9 cellular contexts compared by ENCODE assay signal in genomic region chr6:44270526-44271405, GRCh38. TPM values are rescaled to one million over a fixed set of nuclear protein-coding genes. Genes with fewer than 3 reads are reported as not detected.
DNase-seq lines count a peak whose midpoint lies in the region; ATAC-seq and TF ChIP-seq lines count a peak whose summit lies in the region.
"Had no signal": no experiment of that assay in that cellular context is flagged by ENCODE, and none has a peak within 500 bp of the region (broad histone marks: within the 10 kb centered on the region; RNA-seq: fewer than 3 reads in every experiment).

No MANE protein-coding gene starts in this region.

- TF ChIP-seq CTCF in progenitor cell of endocrine pancreas (IDR thresholded peaks at IDR 0.05; ENCODE audit: unreplicated experiment) (no peak), body of pancreas (IDR thresholded peaks at IDR 0.05) (no peak)

- WGBS in body of pancreas, 2 donors, result 3 to 4% methylated on average over 6 to 37 of the region's 90 CpGs

- intact Hi-C loops in dendritic cell treated with granulocyte-macrophage colony-stimulating factor and Interleukin-4, amounts not matched to agents 40 ng/mL and 50 ng/mL, for 4 days (cut with micrococcal nuclease), result no loop called here
- intact Hi-C loops in body of pancreas (cut with DNase I), result loop anchor here (5.0 kb wide), 1 partner anchor 67 kb away; no protein-coding TSS in a partner anchor

- no peak overlapping the region for H3K4me3 ChIP-seq in body of pancreas

- H3K4me1 ChIP-seq in body of pancreas, result peaks cover 5% of the 10 kb centered on the region

- H3K4me3 Mint-ChIP-seq in dendritic cell treated with granulocyte-macrophage colony-stimulating factor and Interleukin-4, amounts not matched to agents 40 ng/mL and 50 ng/mL, for 4 days, result peak overlapping the region; percentile 35
- peak overlapping the region; percentile 73 for H3K4me3 Mint-ChIP-seq in progenitor cell of endocrine pancreas (ENCODE audit: low read depth)

- peaks cover 0 to 13% of the 10 kb centered on the region in 2 donors for H3K27me3 ChIP-seq in body of pancreas

- peaks cover 26% of the 10 kb centered on the region for H3K4me1 Mint-ChIP-seq in dendritic cell treated with granulocyte-macrophage colony-stimulating factor and Interleukin-4, amounts not matched to agents 40 ng/mL and 50 ng/mL, for 4 days (ENCODE audit: low read depth)
- H3K4me1 Mint-ChIP-seq in progenitor cell of endocrine pancreas (ENCODE audit: low read depth), result peaks cover 2% of the 10 kb centered on the region

- H3K9me3 ChIP-seq in body of pancreas, result no peaks in the 10 kb centered on the region

- H3K9me3 Mint-ChIP-seq in dendritic cell treated with granulocyte-macrophage colony-stimulating factor and Interleukin-4, amounts not matched to agents 40 ng/mL and 50 ng/mL, for 4 days, result no peaks in the 10 kb centered on the region
- no peaks in the 10 kb centered on the region for H3K9me3 Mint-ChIP-seq in progenitor cell of endocrine pancreas (ENCODE audit: low read depth)

- no peaks in the 10 kb centered on the region for H3K36me3 ChIP-seq in body of pancreas (replicated peaks in 1 of 2; ENCODE audit: insufficient read depth in 1 of 2, low read depth in 2 of 2)

- TF ChIP-seq POLR2A in body of pancreas (IDR thresholded peaks at IDR 0.05), result no peak

- no peaks in the 10 kb centered on the region for H3K36me3 Mint-ChIP-seq in dendritic cell treated with granulocyte-macrophage colony-stimulating factor and Interleukin-4, amounts not matched to agents 40 ng/mL and 50 ng/mL, for 4 days (ENCODE audit: low read depth)
- peaks cover 5% of the 10 kb centered on the region for H3K36me3 Mint-ChIP-seq in progenitor cell of endocrine pancreas (ENCODE audit: insufficient read depth)

- H3K27ac Mint-ChIP-seq in dendritic cell treated with granulocyte-macrophage colony-stimulating factor and Interleukin-4, amounts not matched to agents 40 ng/mL and 50 ng/mL, for 4 days, result no peak overlapping the region
- no peak overlapping the region for H3K27ac Mint-ChIP-seq in progenitor cell of endocrine pancreas

- no peak overlapping the region for H3K27ac ChIP-seq in body of pancreas

- ATAC-seq in HG03139 (IDR thresholded peaks at IDR 0.05; ENCODE audit: unreplicated experiment) (no peak), body of pancreas (no peak)

- H3K27me3 Mint-ChIP-seq in dendritic cell treated with granulocyte-macrophage colony-stimulating factor and Interleukin-4, amounts not matched to agents 40 ng/mL and 50 ng/mL, for 4 days, result peaks cover 68% of the 10 kb centered on the region
- H3K27me3 Mint-ChIP-seq in progenitor cell of endocrine pancreas, result peaks cover 50% of the 10 kb centered on the region

- DNase-seq in NCI-H1436 (lab: John Stamatoyannopoulos, UW), result peak; percentile 51
- DNase-seq in NCI-H1436 treated with DMSO at 0.1 percent for 48 hours (lab: John Stamatoyannopoulos, UW), result no peak
- peak; percentile 80 for DNase-seq in NCI-H2227 (lab: John Stamatoyannopoulos, UW; ENCODE audit: unreplicated experiment)
- peak; percentile 56 for DNase-seq in progenitor cell of endocrine pancreas (ENCODE audit: low spot score, unreplicated experiment)
- no peak for DNase-seq in mucosa of gallbladder (ENCODE audit: low spot score)
- DNase-seq in body of pancreas, result no peak
- DNase-seq: central memory CD4-positive, alpha-beta T cell had no signal

RNA-seq across cellular contexts. Expression of gene TMEM151B, which starts 0.5 kb away (rescaled TPM):
- 3.5 and 4.7 TPM in 2 replicates for total RNA-seq in progenitor cell of endocrine pancreas
- 0.12 TPM for total RNA-seq in mucosa of gallbladder
- total RNA-seq in body of pancreas, result under 1 TPM; under 0.01 to 0.66 TPM

RNA-seq across cellular contexts. Expression of gene NFKBIE, which starts 5.4 kb away (rescaled TPM):
- total RNA-seq in progenitor cell of endocrine pancreas (7.1 TPM in 2 replicates), mucosa of gallbladder (10.9 TPM), body of pancreas (10 to 100 TPM; 18.9 to 68.6 TPM)

RNA-seq across cellular contexts. Expression of gene SLC35B2, which starts 13.4 kb away (rescaled TPM):
- 45.9 and 50.3 TPM in 2 replicates for total RNA-seq in progenitor cell of endocrine pancreas
- total RNA-seq in mucosa of gallbladder, result 50.8 TPM
- total RNA-seq in body of pancreas, result 10 to 100 TPM; 31.1 to 33.9 TPM

RNA-seq across cellular contexts. Expression of gene HSP90AB1, which starts 23.9 kb away (rescaled TPM):
- 1,214 and 1,216 TPM in 2 replicates for total RNA-seq in progenitor cell of endocrine pancreas
- total RNA-seq in mucosa of gallbladder, result 893 TPM
- total RNA-seq in body of pancreas, result 100 to 1,000 TPM; 269 to 441 TPM

RNA-seq across cellular contexts. Expression of gene AARS2, which starts 42.4 kb away (rescaled TPM):
- 26.5 and 28.8 TPM in 2 replicates for total RNA-seq in progenitor cell of endocrine pancreas
- total RNA-seq in mucosa of gallbladder, result 28.6 TPM
- total RNA-seq in body of pancreas, result 10 to 100 TPM in 1 of 2 donors, 1 to 10 TPM in 1; 9.6 to 17.8 TPM

Comparison
In these comparisons a context has a peak if more than half of its experiments do, and no peak if none do; other contexts are left out.
1. DNase-seq: peak in NCI-H1436 (single experiment), NCI-H2227 (single experiment) and progenitor cell of endocrine pancreas (single experiment); none in NCI-H1436 treated with DMSO at 0.1 percent for 48 hours (single experiment), mucosa of gallbladder (single experiment) and body of pancreas (0 of 4).